In genomic region chr7:140607441-140607989, GRCh38 we compare ENCODE assay signal across 12 cellular contexts. TPM values are rescaled to one million over a fixed set of nuclear protein-coding genes. Genes with fewer than 3 reads are reported as not detected.
DNase-seq lines count a peak whose midpoint lies in the region; ATAC-seq and TF ChIP-seq lines count a peak whose summit lies in the region.
"Had no signal": no experiment of that assay in that cellular context is flagged by ENCODE, and none has a peak within 500 bp of the region (broad histone marks: within the 10 kb centered on the region; RNA-seq: fewer than 3 reads in every experiment).

No MANE protein-coding gene starts in this region.

- H3K27me3 Mint-ChIP-seq in immature natural killer cell (ENCODE audit: low read depth in 3 of 3) (peaks cover 0 to 9% (median 0%) of the 10 kb centered on the region in 3 donors), WTC11 (ENCODE audit: low read depth) (no peaks in the 10 kb centered on the region; the same call in 1 of the 2 replicates)

- peak; percentile 65 for DNase-seq in AG09319 (ENCODE audit: extremely low read depth, low read depth)
- DNase-seq in astrocyte of the cerebellum (ENCODE audit: low read depth), result peak; percentile 87
- DNase-seq in head of caudate nucleus, result peak; percentile 73 to 96 (median 88)
- no peak for DNase-seq in osteoblast (ENCODE audit: insufficient read length, low spot score, missing footprints)
- no peak for DNase-seq in immature natural killer cell
- no peak for DNase-seq in WTC11 (ENCODE audit: low spot score)
- DNase-seq in NCI-H2227 treated with DMSO at 0.1 percent for 48 hours (lab: John Stamatoyannopoulos, UW), result no peak
- DNase-seq: AML-193, GOT3 had no signal

- H4K20me1 ChIP-seq in osteoblast (ENCODE audit: insufficient read depth, low read length), result no peaks in the 10 kb centered on the region

- H3K27ac Mint-ChIP-seq in immature natural killer cell, result no peak overlapping the region
- H3K27ac Mint-ChIP-seq in WTC11, result no peak overlapping the region

- H3K4me3 Mint-ChIP-seq in immature natural killer cell (no peak overlapping the region), WTC11 (no peak overlapping the region)

- no peaks in the 10 kb centered on the region for H3K9me3 ChIP-seq in osteoblast (ENCODE audit: low read depth, low read length)

- peak overlapping the region; percentile 49 for H3K27ac ChIP-seq in osteoblast (ENCODE audit: low read depth, low read length)
- H3K27ac ChIP-seq: HL-60 had no signal

- no peaks in the 10 kb centered on the region for H3K79me2 ChIP-seq in osteoblast (ENCODE audit: insufficient read depth, low read length)

- CTCF ChIA-PET in WTC11 (lab: Charles Lee), result interaction anchor here (1.0 to 1.2 kb wide), 3 partner anchors 38 to 90 kb away, joined by 3 to 4 read pairs (median 3); no protein-coding TSS in a partner anchor

- H3K36me3 Mint-ChIP-seq in immature natural killer cell (no peaks in the 10 kb centered on the region), WTC11 (no peaks in the 10 kb centered on the region)

- intact Hi-C loops in head of caudate nucleus (cut with DNase I), result no loop called here

- H3K27me3 ChIP-seq in osteoblast (ENCODE audit: insufficient read depth, low read length), result no peaks in the 10 kb centered on the region

- H3K4me3 ChIP-seq in astrocyte of the cerebellum (ENCODE audit: low read depth, low read length), result no peak overlapping the region
- no peak overlapping the region for H3K4me3 ChIP-seq in osteoblast (ENCODE audit: insufficient read depth, low read length)
- H3K4me3 ChIP-seq: GM12878 had no signal

- in situ Hi-C loops in astrocyte of the cerebellum (cut with HindIII; ENCODE audit: low sequenced_read_pairs), result no loop called here

- POLR2A ChIA-PET in WTC11 (lab: Charles Lee), result interaction anchor here (0.6 kb wide), 1 partner anchor 127 kb away, joined by 4 read pairs; no protein-coding TSS in a partner anchor

- peak overlapping the region; percentile 13 for H3K4me2 ChIP-seq in osteoblast (ENCODE audit: insufficient read depth, low read length)

- H3K4me1 Mint-ChIP-seq in immature natural killer cell (no peaks in the 10 kb centered on the region), WTC11 (peaks cover 10% of the 10 kb centered on the region)

- H3K9me3 Mint-ChIP-seq in immature natural killer cell (no peaks in the 10 kb centered on the region), WTC11 (no peaks in the 10 kb centered on the region)

- no peak for ATAC-seq in WTC11
- no peak for ATAC-seq in HG02938 (IDR thresholded peaks at IDR 0.05; ENCODE audit: unreplicated experiment)
- ATAC-seq: GM12878 had no signal

- TF ChIP-seq CTCF in AG09319 (IDR thresholded peaks at IDR 0.05; ENCODE audit: low read depth, low read length) (no peak), astrocyte of the cerebellum (IDR thresholded peaks at IDR 0.05; ENCODE audit: low read depth, low read length, missing control alignments) (no peak), osteoblast (IDR thresholded peaks at IDR 0.05; ENCODE audit: extremely low read depth, low read depth, low read length) (no peak), WTC11 (IDR thresholded peaks at IDR 0.05) (no peak)

- peak overlapping the region; percentile 63 for H2AFZ ChIP-seq in osteoblast (ENCODE audit: low read length)

- no peaks in the 10 kb centered on the region for H3K36me3 ChIP-seq in osteoblast (ENCODE audit: insufficient read depth, low read length)

- peaks cover 18% of the 10 kb centered on the region for H3K4me1 ChIP-seq in osteoblast (ENCODE audit: insufficient read depth, low read length)

TF ChIP-seq in WTC11, 78 proteins besides CTCF, POLR2A, EP300 and RAD21:
- TF ChIP-seq ATF2 (CRISPR knock-in tag; IDR thresholded peaks at IDR 0.05; ENCODE audit: borderline replicate concordance, low read depth) (no peak), JUN (CRISPR knock-in tag; IDR thresholded peaks at IDR 0.05) (no peak)

RNA-seq across cellular contexts. Expression of gene DENND2A, which starts 33.1 kb away (rescaled TPM):
- total RNA-seq in osteoblast, result 0.36 and 0.59 TPM in 2 replicates
- polyA plus RNA-seq in immature natural killer cell, result not detected
- total RNA-seq in WTC11 (2021), result 10.0 to 13.6 TPM (median 12.7 TPM) in 3 replicates
- total RNA-seq: GM12878 had no signal

Comparison
In these comparisons a context has a peak if more than half of its experiments do, and no peak if none do; other contexts are left out.
1. DNase-seq: peak in AG09319 (single experiment), astrocyte of the cerebellum (single experiment) and head of caudate nucleus (42 of 42); none in osteoblast (single experiment), immature natural killer cell (0 of 3), WTC11 (single experiment) and NCI-H2227 treated with DMSO at 0.1 percent for 48 hours (single experiment).